In the genomic region with DNA sequence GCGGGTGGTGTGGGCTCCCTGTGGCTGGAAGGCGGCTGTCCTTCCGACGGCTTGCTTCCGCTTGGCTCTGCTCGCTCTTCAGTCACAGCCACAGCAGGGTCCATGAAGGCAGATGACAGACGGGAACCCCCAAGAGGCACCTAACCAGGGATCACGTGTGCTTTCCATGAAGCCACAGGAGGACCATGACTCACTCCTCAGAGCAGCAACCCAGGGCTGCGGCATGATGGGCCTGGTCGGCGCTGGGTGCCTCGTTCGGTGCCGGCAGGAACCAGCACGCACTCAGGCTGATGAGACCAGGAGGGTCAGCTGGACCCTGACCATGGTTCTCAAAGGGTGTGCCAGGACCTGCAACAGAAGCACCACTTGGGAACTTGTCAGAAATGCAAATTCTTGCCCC, we compare ENCODE assay signal across 29 cellular contexts. TPM values are rescaled to one million over a fixed set of nuclear protein-coding genes. Genes with fewer than 3 reads are reported as not detected.
"Had no signal": no experiment of that assay in that cellular context is flagged by ENCODE, and none has a peak within 500 bp of the region (broad histone marks: within the 10 kb centered on the region; RNA-seq: fewer than 3 reads in every experiment).

No MANE protein-coding gene starts in this region.

- H3K27me3 ChIP-seq: gastrocnemius medialis, sigmoid colon, thyroid gland, upper lobe of left lung had no signal

- H3K79me2 ChIP-seq: parathyroid adenoma had no signal

- H3K27ac ChIP-seq: breast epithelium, gastrocnemius medialis, left ventricle myocardium inferior, neutrophil, parathyroid adenoma, psoas muscle, sigmoid colon, stomach, thyroid gland, upper lobe of left lung had no signal

- ATAC-seq: activated CD8-positive, alpha-beta T cell treated with anti-CD3 and anti-CD28 coated beads for 36 hours; activated naive CD4-positive, alpha-beta T cell treated with anti-CD3 and anti-CD28 coated beads, Interleukin-2, amount 50 U/mL, for 72 hours; activated T-cell treated with anti-CD3 and anti-CD28 coated beads, Interleukin-2, amount 50 U/mL, for 4 hours; activated T-helper 17 cell treated with anti-CD3 and anti-CD28 coated beads, Interleukin-2, amount 50 U/mL, for 72 hours; gastrocnemius medialis; psoas muscle; stimulated activated memory B cell treated with anti-CD40 and anti-IgM and Interleukin-4, amounts not matched to agents 10 μg/mL and 1 μg/mL and 100 μg/mL, for 72 hours; T-cell had no signal

- H2AFZ ChIP-seq: parathyroid adenoma had no signal

- H3K9me3 ChIP-seq: gastrocnemius medialis, neutrophil, psoas muscle, sigmoid colon, stomach, thyroid gland, upper lobe of left lung had no signal

- DNase-seq: activated CD4-positive, alpha-beta T cell treated with anti-CD3 and anti-CD28 coated beads, Interleukin-2, amount 10 ng/mL, durations not matched to agents 7 days and 5 days; activated CD4-positive, CD25-positive, alpha-beta regulatory T cell treated with anti-CD3 and anti-CD28 coated beads, Interleukin-2, amount 50 U/mL, for 72 hours; activated CD8-positive, alpha-beta T cell treated with anti-CD3 and anti-CD28 coated beads for 36 hours; activated gamma-delta T cell treated with Interleukin-2 at 50 U/mL for 16 hours; activated T-cell treated with anti-CD3 and anti-CD28 coated beads, Interleukin-2, amount 50 U/mL, for 4 hours; central memory CD4-positive, alpha-beta T cell; effector memory CD4-positive, alpha-beta T cell; erythroblast; gastrocnemius medialis; glutamatergic neuron; left ventricle myocardium inferior; psoas muscle; sigmoid colon; small intestine; stimulated activated CD4-positive, alpha-beta T cell treated with anti-CD3 and anti-CD28 coated beads, Interleukin-1b, Interleukin-23, amount 100 ng/mL, for 48 hours; stimulated activated CD4-positive, alpha-beta T cell treated with anti-CD3 and anti-CD28 coated beads, Interleukin-4, amount 100 ng/mL, for 4 hours; stimulated activated CD8-positive, alpha-beta memory T cell treated with anti-CD3 and anti-CD28 coated beads, Interleukin-4, amount 100 ng/mL, for 48 hours; stomach; T-cell; thyroid gland; upper lobe of left lung had no signal

- FAIRE-seq: islet of Langerhans, small intestine had no signal

- H3K4me3 ChIP-seq: breast epithelium, gastrocnemius medialis, left ventricle myocardium inferior, psoas muscle, sigmoid colon, stomach, thyroid gland, upper lobe of left lung had no signal

- H3K36me3 ChIP-seq: breast epithelium, gastrocnemius medialis, left ventricle myocardium inferior, neutrophil, sigmoid colon, stomach, thyroid gland, upper lobe of left lung had no signal

- H3K9ac ChIP-seq: parathyroid adenoma had no signal

- H3K4me1 ChIP-seq: breast epithelium, gastrocnemius medialis, left ventricle myocardium inferior, parathyroid adenoma, psoas muscle, stomach, thyroid gland, upper lobe of left lung had no signal

RNA-seq across cellular contexts. Expression of a gene that starts 37.5 kb away (rescaled TPM):
- total RNA-seq: activated CD4-positive, alpha-beta T cell treated with anti-CD3 and anti-CD28 coated beads, Interleukin-2, amount 10 ng/mL, durations not matched to agents 7 days and 5 days; activated CD8-positive, alpha-beta T cell treated with anti-CD3 and anti-CD28 coated beads for 36 hours; activated naive CD4-positive, alpha-beta T cell treated with anti-CD3 and anti-CD28 coated beads, Interleukin-2, amount 50 U/mL, for 72 hours; activated T-cell treated with anti-CD3 and anti-CD28 coated beads, Interleukin-2, amount 50 U/mL, for 4 hours; activated T-helper 17 cell treated with anti-CD3 and anti-CD28 coated beads, Interleukin-2, amount 50 U/mL, for 72 hours; T-helper 2 cell treated with Interferon-gamma antibody and Interleukin-4, amounts not matched to agents 100 ng/mL and 5 ng/mL, for 36 hours had no signal
